1 cellular context compared by ENCODE assay signal in the genomic region with DNA sequence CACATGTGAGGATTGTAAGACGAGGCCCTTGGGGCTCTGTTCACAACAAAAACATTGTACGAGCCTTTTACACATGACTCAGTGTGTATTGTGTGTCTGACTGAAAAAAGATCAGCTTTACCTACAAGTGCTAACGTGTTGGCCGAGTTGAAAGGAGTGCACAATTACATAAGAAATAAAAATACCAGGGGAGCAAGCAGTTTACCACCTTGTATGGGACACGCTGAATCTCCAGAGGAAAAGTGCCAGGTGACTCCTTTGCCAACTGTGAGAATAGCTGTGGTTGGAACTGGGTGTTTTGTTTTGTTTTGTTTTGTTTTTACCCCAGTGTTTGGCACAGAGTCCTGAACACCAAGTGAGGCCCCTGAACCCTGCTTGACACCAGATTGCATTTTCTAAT.
TF ChIP-seq lines count a peak whose summit lies in the region.

No MANE protein-coding gene starts in this region.

TF ChIP-seq in GM23338, 12 proteins besides CTCF, POLR2A, EP300 and RAD21:
- TF ChIP-seq EZH2phosphoT487 (IDR thresholded peaks at IDR 0.05; ENCODE audit: unreplicated experiment), result no peak
- no peak for TF ChIP-seq JUNB (IDR thresholded peaks at IDR 0.05; ENCODE audit: unreplicated experiment)
- TF ChIP-seq, protein P1, sequence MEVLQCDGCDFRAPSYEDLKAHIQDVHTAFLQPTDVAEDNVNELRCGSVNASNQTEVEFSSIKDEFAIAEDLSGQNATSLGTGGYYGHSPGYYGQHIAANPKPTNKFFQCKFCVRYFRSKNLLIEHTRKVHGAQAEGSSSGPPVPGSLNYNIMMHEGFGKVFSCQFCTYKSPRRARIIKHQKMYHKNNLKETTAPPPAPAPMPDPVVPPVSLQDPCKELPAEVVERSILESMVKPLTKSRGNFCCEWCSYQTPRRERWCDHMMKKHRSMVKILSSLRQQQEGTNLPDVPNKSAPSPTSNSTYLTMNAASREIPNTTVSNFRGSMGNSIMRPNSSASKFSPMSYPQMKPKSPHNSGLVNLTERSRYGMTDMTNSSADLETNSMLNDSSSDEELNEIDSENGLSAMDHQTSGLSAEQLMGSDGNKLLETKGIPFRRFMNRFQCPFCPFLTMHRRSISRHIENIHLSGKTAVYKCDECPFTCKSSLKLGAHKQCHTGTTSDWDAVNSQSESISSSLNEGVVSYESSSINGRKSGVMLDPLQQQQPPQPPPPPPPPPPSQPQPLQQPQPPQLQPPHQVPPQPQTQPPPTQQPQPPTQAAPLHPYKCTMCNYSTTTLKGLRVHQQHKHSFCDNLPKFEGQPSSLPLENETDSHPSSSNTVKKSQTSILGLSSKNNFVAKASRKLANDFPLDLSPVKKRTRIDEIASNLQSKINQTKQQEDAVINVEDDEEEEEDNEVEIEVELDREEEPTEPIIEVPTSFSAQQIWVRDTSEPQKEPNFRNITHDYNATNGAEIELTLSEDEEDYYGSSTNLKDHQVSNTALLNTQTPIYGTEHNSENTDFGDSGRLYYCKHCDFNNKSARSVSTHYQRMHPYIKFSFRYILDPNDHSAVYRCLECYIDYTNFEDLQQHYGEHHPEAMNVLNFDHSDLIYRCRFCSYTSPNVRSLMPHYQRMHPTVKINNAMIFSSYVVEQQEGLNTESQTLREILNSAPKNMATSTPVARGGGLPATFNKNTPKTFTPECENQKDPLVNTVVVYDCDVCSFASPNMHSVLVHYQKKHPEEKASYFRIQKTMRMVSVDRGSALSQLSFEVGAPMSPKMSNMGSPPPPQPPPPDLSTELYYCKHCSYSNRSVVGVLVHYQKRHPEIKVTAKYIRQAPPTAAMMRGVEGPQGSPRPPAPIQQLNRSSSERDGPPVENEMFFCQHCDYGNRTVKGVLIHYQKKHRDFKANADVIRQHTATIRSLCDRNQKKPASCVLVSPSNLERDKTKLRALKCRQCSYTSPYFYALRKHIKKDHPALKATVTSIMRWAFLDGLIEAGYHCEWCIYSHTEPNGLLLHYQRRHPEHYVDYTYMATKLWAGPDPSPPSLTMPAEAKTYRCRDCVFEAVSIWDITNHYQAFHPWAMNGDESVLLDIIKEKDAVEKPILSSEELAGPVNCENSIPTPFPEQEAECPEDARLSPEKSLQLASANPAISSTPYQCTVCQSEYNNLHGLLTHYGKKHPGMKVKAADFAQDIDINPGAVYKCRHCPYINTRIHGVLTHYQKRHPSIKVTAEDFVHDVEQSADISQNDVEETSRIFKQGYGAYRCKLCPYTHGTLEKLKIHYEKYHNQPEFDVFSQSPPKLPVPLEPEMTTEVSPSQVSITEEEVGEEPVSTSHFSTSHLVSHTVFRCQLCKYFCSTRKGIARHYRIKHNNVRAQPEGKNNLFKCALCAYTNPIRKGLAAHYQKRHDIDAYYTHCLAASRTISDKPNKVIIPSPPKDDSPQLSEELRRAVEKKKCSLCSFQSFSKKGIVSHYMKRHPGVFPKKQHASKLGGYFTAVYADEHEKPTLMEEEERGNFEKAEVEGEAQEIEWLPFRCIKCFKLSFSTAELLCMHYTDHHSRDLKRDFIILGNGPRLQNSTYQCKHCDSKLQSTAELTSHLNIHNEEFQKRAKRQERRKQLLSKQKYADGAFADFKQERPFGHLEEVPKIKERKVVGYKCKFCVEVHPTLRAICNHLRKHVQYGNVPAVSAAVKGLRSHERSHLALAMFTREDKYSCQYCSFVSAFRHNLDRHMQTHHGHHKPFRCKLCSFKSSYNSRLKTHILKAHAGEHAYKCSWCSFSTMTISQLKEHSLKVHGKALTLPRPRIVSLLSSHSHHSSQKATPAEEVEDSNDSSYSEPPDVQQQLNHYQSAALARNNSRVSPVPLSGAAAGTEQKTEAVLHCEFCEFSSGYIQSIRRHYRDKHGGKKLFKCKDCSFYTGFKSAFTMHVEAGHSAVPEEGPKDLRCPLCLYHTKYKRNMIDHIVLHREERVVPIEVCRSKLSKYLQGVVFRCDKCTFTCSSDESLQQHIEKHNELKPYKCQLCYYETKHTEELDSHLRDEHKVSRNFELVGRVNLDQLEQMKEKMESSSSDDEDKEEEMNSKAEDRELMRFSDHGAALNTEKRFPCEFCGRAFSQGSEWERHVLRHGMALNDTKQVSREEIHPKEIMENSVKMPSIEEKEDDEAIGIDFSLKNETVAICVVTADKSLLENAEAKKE (CRISPR knock-in tag; IDR thresholded peaks at IDR 0.05), result no peak
- TF ChIP-seq ZNF114 (CRISPR knock-in tag; IDR thresholded peaks at IDR 0.05), result no peak
- TF ChIP-seq NANOG (IDR thresholded peaks at IDR 0.05; ENCODE audit: borderline replicate concordance), result no peak
- TF ChIP-seq, protein P2, sequence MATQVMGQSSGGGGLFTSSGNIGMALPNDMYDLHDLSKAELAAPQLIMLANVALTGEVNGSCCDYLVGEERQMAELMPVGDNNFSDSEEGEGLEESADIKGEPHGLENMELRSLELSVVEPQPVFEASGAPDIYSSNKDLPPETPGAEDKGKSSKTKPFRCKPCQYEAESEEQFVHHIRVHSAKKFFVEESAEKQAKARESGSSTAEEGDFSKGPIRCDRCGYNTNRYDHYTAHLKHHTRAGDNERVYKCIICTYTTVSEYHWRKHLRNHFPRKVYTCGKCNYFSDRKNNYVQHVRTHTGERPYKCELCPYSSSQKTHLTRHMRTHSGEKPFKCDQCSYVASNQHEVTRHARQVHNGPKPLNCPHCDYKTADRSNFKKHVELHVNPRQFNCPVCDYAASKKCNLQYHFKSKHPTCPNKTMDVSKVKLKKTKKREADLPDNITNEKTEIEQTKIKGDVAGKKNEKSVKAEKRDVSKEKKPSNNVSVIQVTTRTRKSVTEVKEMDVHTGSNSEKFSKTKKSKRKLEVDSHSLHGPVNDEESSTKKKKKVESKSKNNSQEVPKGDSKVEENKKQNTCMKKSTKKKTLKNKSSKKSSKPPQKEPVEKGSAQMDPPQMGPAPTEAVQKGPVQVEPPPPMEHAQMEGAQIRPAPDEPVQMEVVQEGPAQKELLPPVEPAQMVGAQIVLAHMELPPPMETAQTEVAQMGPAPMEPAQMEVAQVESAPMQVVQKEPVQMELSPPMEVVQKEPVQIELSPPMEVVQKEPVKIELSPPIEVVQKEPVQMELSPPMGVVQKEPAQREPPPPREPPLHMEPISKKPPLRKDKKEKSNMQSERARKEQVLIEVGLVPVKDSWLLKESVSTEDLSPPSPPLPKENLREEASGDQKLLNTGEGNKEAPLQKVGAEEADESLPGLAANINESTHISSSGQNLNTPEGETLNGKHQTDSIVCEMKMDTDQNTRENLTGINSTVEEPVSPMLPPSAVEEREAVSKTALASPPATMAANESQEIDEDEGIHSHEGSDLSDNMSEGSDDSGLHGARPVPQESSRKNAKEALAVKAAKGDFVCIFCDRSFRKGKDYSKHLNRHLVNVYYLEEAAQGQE (IDR thresholded peaks at IDR 0.05; ENCODE audit: unreplicated experiment), result no peak
- TF ChIP-seq EZH2 (IDR thresholded peaks at IDR 0.05; ENCODE audit: low read depth, unreplicated experiment), result no peak
